In genomic region chr3:152491922-152492321, GRCh38 we compare ENCODE assay signal across 20 cellular contexts.
DNase-seq lines count a peak whose midpoint lies in the region; ATAC-seq and TF ChIP-seq lines count a peak whose summit lies in the region.
"Had no signal": no experiment of that assay in that cellular context is flagged by ENCODE, and none has a peak within 500 bp of the region (broad histone marks: within the 10 kb centered on the region; RNA-seq: fewer than 3 reads in every experiment).

No MANE protein-coding gene starts in this region.

- TF ChIP-seq CTCF in GM06990 (IDR thresholded peaks at IDR 0.05; ENCODE audit: insufficient read depth, low read length, poor library complexity, severe bottlenecking): no peak

- intact Hi-C loops in posterior vena cava (cut with DNase I): no loop called here

- H3K36me3 ChIP-seq in GM06990 (ENCODE audit: control insufficient read depth, insufficient read depth, low read length): no peaks in the 10 kb centered on the region
- H3K36me3 ChIP-seq: tibial nerve, WERI-Rb-1 had no signal

- H3K4me3 ChIP-seq in GM06990 (replicated peaks; ENCODE audit: low read depth, low read length): no peak overlapping the region
- H3K4me3 ChIP-seq: K562, smooth muscle cell, tibial nerve had no signal

- no peaks in the 10 kb centered on the region for H3K27me3 ChIP-seq in GM06990 (replicated peaks; ENCODE audit: control insufficient read depth, insufficient read depth, low read length)
- H3K27me3 ChIP-seq: tibial nerve had no signal

- ATAC-seq in GM19351 (IDR thresholded peaks at IDR 0.05; ENCODE audit: unreplicated experiment) (peak; percentile 89), HG02852 (IDR thresholded peaks at IDR 0.05; ENCODE audit: unreplicated experiment) (peak; percentile 52), HG03442 (IDR thresholded peaks at IDR 0.05; ENCODE audit: unreplicated experiment) (peak; percentile 78), HG03097 (IDR thresholded peaks at IDR 0.05; ENCODE audit: low FRiP score, unreplicated experiment) (no peak), HG03280 (IDR thresholded peaks at IDR 0.05; ENCODE audit: unreplicated experiment) (no peak)
- ATAC-seq: K562; left lobe of liver; stimulated activated effector memory CD8-positive, alpha-beta T cell treated with anti-CD3 and anti-CD28 coated beads, Interleukin-12 subunit alpha, Interleukin-12 subunit beta, amount 100 ng/mL, for 72 hours had no signal

- DNase-seq in GM06990 (ENCODE audit: extremely low read depth, insufficient read length) (peak; percentile 57), T1000 (lab: John Stamatoyannopoulos, UW) (no peak), posterior vena cava (ENCODE audit: low spot score) (no peak)
- DNase-seq: amniotic stem cell, DMS79, NCI-H1092 treated with DMSO at 0.1 percent for 48 hours, NCI-H2171 treated with DMSO at 0.1 percent for 48 hours, NCI-H774, RPMI8226, WERI-Rb-1 had no signal

Comparison
In these comparisons a context has a peak if more than half of its experiments do, and no peak if none do; other contexts are left out.
1. ATAC-seq: peak in GM19351 (single experiment), HG02852 (single experiment) and HG03442 (single experiment); none in HG03097 (single experiment) and HG03280 (single experiment).